14 cellular contexts compared by ENCODE assay signal in the genomic region with DNA sequence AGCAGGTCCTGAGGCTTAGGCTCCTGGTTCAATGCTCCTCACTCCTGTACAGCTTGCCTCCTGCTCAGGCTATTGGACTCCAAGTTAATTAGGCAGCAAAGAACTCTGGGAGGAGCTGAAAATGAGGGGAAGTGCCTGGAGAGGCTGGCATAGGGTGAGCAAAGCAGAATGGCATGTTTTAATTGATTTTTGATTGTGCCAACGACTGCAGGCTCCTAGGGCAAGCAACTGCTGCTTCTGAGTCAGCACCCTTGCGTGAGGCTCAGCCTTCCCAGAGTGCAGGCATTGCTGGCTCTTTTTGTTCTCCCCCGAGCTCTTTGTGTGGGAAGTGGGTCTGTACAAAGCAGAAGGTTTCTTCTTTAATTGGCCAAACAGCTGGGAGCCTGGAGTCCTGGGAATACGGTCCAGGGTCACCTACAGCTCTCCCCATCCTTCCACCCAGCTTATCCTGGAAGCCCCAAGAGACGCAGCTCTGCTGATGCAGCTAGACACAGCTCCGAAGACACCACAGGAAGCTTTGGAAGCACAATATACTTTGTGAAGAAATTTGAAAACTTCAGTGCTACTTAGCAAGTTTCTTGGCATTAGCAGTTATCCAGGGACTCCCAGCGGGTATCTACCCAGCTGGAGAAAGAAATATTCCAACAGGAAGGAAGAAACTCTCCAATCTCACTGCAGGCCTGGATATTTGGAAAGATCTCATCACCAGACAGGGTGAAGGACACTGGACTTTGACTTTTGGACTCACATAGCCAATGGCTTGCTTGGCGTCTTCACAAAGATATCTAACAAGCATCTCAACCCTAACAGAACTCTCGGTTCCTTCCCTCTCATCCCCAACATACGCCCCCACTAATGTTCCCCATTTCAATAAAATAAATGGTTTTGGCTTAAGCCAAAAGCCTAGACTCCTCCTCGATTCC.
DNase-seq lines count a peak whose midpoint lies in the region; ATAC-seq, FAIRE-seq and TF ChIP-seq lines count a peak whose summit lies in the region.
"Had no signal": no experiment of that assay in that cellular context is flagged by ENCODE, and none has a peak within 500 bp of the region (broad histone marks: within the 10 kb centered on the region; RNA-seq: fewer than 3 reads in every experiment).

No MANE protein-coding gene starts in this region.

- H2AFZ ChIP-seq in HepG2 (ENCODE audit: low read length): no peak overlapping the region

- BruUV-seq in HepG2 (replicated peaks; lab: Mats Ljungman, UMichigan): no TSS peak

- TF ChIP-seq RAD21 in HepG2 (CRISPR knock-in tag; IDR thresholded peaks at IDR 0.05): no peak

- TF ChIP-seq CTCF in brain microvascular endothelial cell (IDR thresholded peaks at IDR 0.05; ENCODE audit: low read depth, low read length, missing control alignments) (no peak), HepG2 (CRISPR knock-in tag; IDR thresholded peaks at IDR 0.05) (no peak)

- no peaks in the 10 kb centered on the region for H3K79me2 ChIP-seq in HepG2 (ENCODE audit: insufficient read depth, low read length)

- no peak overlapping the region for H3K4me3 ChIP-seq in brain microvascular endothelial cell (ENCODE audit: low read depth, low read length)
- no peak overlapping the region; a peak in 1 of 6 replicates for H3K4me3 ChIP-seq in HepG2 (replicated peaks in 1 of 3; ENCODE audit: insufficient read depth in 1 of 3, low read depth in 2 of 3, low read length in 3 of 3)
- H3K4me3 ChIP-seq: HAP-1, thoracic aorta had no signal

- peak; percentile 49 for ATAC-seq in HepG2
- no peak for ATAC-seq in GM18858 (IDR thresholded peaks at IDR 0.05; ENCODE audit: unreplicated experiment)

- peak; percentile 59 for DNase-seq in AG20443 (ENCODE audit: low spot score)
- peak; percentile 98 for DNase-seq in M059J (ENCODE audit: low read depth)
- no peak for DNase-seq in brain microvascular endothelial cell
- DNase-seq in HepG2 (ENCODE audit: low spot score): no peak
- DNase-seq in NCI-H510A (lab: John Stamatoyannopoulos, UW): no peak
- DNase-seq in stimulated activated CD4-positive, alpha-beta T cell treated with anti-CD3 and anti-CD28 coated beads, Interleukin-4, amount 100 ng/mL, for 4 hours: no peak
- no peak for DNase-seq in OCI-M2 (lab: John Stamatoyannopoulos, UW; ENCODE audit: unreplicated experiment)
- DNase-seq: activated B cell treated with CpG ODN at 0.5 μM for 24 hours; activated naive CD4-positive, alpha-beta T cell treated with anti-CD3 and anti-CD28 coated beads, Interleukin-2, amount 10 ng/mL, durations not matched to agents 7 days and 5 days; mesendoderm; NCI-H748 treated with DMSO at 0.1 percent for 48 hours had no signal

- intact Hi-C loops in HepG2 (cut with micrococcal nuclease; ENCODE audit: unreplicated experiment): no loop called here

- 52% methylated on average over 11 of the region's 11 CpGs for WGBS in HepG2 (ENCODE audit: low lambda C conversion rate)

- H4K20me1 ChIP-seq in HepG2 (ENCODE audit: insufficient read depth, low read length): no peaks in the 10 kb centered on the region

- peak; percentile 26 for FAIRE-seq in HepG2 (lab: Jason Lieb, UNC)

- no peak for TF ChIP-seq POLR2A in HepG2 (IDR thresholded peaks at IDR 0.05; ENCODE audit: insufficient read depth in 1 of 2, low read depth in 2 of 2, low read length in 2 of 2)

- TF ChIP-seq EP300 in HepG2 (IDR thresholded peaks at IDR 0.05; ENCODE audit: low read depth in 2 of 2, low read length in 2 of 2): no peak
- no peak for TF ChIP-seq EP300 in HepG2 (CRISPR knock-in tag; IDR thresholded peaks at IDR 0.05; ENCODE audit: borderline replicate concordance)

- H3K4me2 ChIP-seq in HepG2 (ENCODE audit: low read depth, low read length): peak overlapping the region; percentile 30

- H3K27ac ChIP-seq in brain microvascular endothelial cell: peak overlapping the region; percentile 24
- no peak overlapping the region for H3K27ac ChIP-seq in HepG2 (ENCODE audit: extremely low read length, insufficient read depth, low read length)
- H3K27ac ChIP-seq: thoracic aorta had no signal

- in situ Hi-C loops in brain microvascular endothelial cell (cut with HindIII; ENCODE audit: low pct_ligation_motif_present, low sequenced_read_pairs): no loop called here
- in situ Hi-C loops in HepG2 (cut with HindIII; ENCODE audit: extremely low pct_ligation_motif_present, low pct_unique_long_range_greater_than_20kb): no loop called here

- no peaks in the 10 kb centered on the region for H3K36me3 ChIP-seq in brain microvascular endothelial cell (replicated peaks)
- H3K36me3 ChIP-seq in HepG2 (replicated peaks in 1 of 2; ENCODE audit: control insufficient read depth in 1 of 2, insufficient read depth in 2 of 2, low read length in 2 of 2): no peaks in the 10 kb centered on the region
- H3K36me3 ChIP-seq: HAP-1, thoracic aorta had no signal

- H3K9ac ChIP-seq in HepG2 (ENCODE audit: insufficient read depth, low read depth, low read length): no peak overlapping the region

- POLR2A ChIA-PET in HepG2 (lab: Yijun Ruan, JAX): interaction anchor here (1.0 kb wide), 1 partner anchor 115 kb away, joined by 4 read pairs; no protein-coding TSS in a partner anchor

- no peaks in the 10 kb centered on the region for H3K27me3 ChIP-seq in brain microvascular endothelial cell (replicated peaks)
- H3K27me3 ChIP-seq in HepG2 (ENCODE audit: control insufficient read depth in 1 of 2, insufficient read depth in 2 of 2, low read length in 2 of 2): no peaks in the 10 kb centered on the region

- CTCF ChIA-PET in HepG2 (lab: Yijun Ruan, JAX; ENCODE audit: low intra/inter-chr PET ratio, low total read pairs): no interaction called here

- H3K4me1 ChIP-seq in HepG2 (ENCODE audit: insufficient read depth, low read length): peaks cover 14% of the 10 kb centered on the region

- no peaks in the 10 kb centered on the region for H3K9me3 ChIP-seq in HepG2 (ENCODE audit: low read length)
- H3K9me3 ChIP-seq: HAP-1, thoracic aorta had no signal

TF ChIP-seq in HepG2, 621 proteins besides CTCF, POLR2A, EP300 and RAD21:
- TF ChIP-seq ARNTL (CRISPR knock-in tag; IDR thresholded peaks at IDR 0.05) (no peak), ZFP90 (CRISPR knock-in tag; IDR thresholded peaks at IDR 0.05; ENCODE audit: borderline replicate concordance) (0 out of 2 replicates have a peak, but pooled peaks have one; percentile 29), MXD1 (CRISPR knock-in tag; IDR thresholded peaks at IDR 0.05) (no peak), GATAD1 (CRISPR knock-in tag; IDR thresholded peaks at IDR 0.05) (no peak), ZNF143 (CRISPR knock-in tag; IDR thresholded peaks at IDR 0.05) (no peak), HNF4G (IDR thresholded peaks at IDR 0.05; ENCODE audit: borderline replicate concordance, low read depth, low read length) (peak; percentile 25; the same call in 1 of the 2 replicates), HNF4G (CRISPR knock-in tag; IDR thresholded peaks at IDR 0.05; ENCODE audit: borderline replicate concordance, low read depth) (no peak), HNF4A (CRISPR knock-in tag; IDR thresholded peaks at IDR 0.05) (peak; percentile 52), ZNF124 (CRISPR knock-in tag; IDR thresholded peaks at IDR 0.05) (no peak), ZNF629 (CRISPR knock-in tag; conservative IDR thresholded peaks at IDR 0.05) (no peak), NR2C2 (CRISPR knock-in tag; IDR thresholded peaks at IDR 0.05; ENCODE audit: borderline replicate concordance) (no peak), ZNF432 (CRISPR knock-in tag; IDR thresholded peaks at IDR 0.05; ENCODE audit: borderline replicate concordance) (no peak), PHF21A (CRISPR knock-in tag; IDR thresholded peaks at IDR 0.05) (no peak), ZNF382 (CRISPR knock-in tag; IDR thresholded peaks at IDR 0.05; ENCODE audit: borderline replicate concordance) (no peak), ZNF652 (CRISPR knock-in tag; IDR thresholded peaks at IDR 0.05; ENCODE audit: borderline replicate concordance, low read depth) (no peak), ZZZ3 (CRISPR knock-in tag; IDR thresholded peaks at IDR 0.05; ENCODE audit: borderline replicate concordance) (no peak), ZNF616 (CRISPR knock-in tag; IDR thresholded peaks at IDR 0.05; ENCODE audit: low read depth) (no peak), SP1 (IDR thresholded peaks at IDR 0.05) (no peak), SP1 (CRISPR knock-in tag; IDR thresholded peaks at IDR 0.05) (no peak)
- TF ChIP-seq, protein P1, sequence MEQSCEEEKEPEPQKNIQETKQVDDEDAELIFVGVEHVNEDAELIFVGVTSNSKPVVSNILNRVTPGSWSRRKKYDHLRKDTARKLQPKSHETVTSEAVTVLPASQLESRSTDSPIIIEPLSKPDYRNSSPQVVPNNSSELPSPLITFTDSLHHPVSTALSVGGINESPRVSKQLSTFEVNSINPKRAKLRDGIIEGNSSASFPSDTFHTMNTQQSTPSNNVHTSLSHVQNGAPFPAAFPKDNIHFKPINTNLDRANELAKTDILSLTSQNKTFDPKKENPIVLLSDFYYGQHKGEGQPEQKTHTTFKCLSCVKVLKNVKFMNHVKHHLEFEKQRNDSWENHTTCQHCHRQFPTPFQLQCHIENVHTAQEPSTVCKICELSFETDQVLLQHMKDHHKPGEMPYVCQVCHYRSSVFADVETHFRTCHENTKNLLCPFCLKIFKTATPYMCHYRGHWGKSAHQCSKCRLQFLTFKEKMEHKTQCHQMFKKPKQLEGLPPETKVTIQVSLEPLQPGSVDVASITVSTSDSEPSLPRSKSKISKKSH (CRISPR knock-in tag; IDR thresholded peaks at IDR 0.05; ENCODE audit: borderline replicate concordance): no peak
- TF ChIP-seq, protein P2, sequence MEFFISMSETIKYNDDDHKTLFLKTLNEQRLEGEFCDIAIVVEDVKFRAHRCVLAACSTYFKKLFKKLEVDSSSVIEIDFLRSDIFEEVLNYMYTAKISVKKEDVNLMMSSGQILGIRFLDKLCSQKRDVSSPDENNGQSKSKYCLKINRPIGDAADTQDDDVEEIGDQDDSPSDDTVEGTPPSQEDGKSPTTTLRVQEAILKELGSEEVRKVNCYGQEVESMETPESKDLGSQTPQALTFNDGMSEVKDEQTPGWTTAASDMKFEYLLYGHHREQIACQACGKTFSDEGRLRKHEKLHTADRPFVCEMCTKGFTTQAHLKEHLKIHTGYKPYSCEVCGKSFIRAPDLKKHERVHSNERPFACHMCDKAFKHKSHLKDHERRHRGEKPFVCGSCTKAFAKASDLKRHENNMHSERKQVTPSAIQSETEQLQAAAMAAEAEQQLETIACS (CRISPR knock-in tag; IDR thresholded peaks at IDR 0.05): no peak

Comparison
In these comparisons a context has a peak if more than half of its experiments do, and no peak if none do; other contexts are left out.
1. DNase-seq: peak in AG20443 (single experiment) and M059J (single experiment); none in brain microvascular endothelial cell (single experiment), HepG2 (single experiment), NCI-H510A (single experiment), stimulated activated CD4-positive, alpha-beta T cell treated with anti-CD3 and anti-CD28 coated beads, Interleukin-4, amount 100 ng/mL, for 4 hours (0 of 2) and OCI-M2 (single experiment).